Comparison of ENCODE assay signal across 29 cellular contexts in the genomic region with DNA sequence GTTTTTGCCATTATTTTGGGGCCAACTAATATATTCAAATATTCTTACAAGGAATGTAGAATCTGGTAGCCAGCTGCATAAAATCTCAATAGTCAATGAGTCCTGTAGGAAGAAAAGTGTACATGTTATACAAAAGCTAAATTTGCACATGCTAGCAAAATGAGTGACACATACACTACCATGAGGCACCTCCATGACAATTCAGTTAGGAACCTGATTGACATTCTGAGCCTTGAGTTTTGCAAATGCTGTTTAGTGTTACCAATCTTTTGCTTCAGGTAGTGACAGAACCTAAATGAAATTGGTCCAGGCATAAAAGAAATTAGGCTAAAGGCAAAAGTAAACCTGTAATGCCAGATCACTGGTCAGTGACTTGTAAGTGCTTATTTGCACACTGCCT.
"Had no signal": no experiment of that assay in that cellular context is flagged by ENCODE, and none has a peak within 500 bp of the region (broad histone marks: within the 10 kb centered on the region; RNA-seq: fewer than 3 reads in every experiment).

No MANE protein-coding gene starts in this region.

- DNase-seq: activated CD4-positive, alpha-beta memory T cell treated with anti-CD3 and anti-CD28 coated beads for 36 hours; activated CD4-positive, alpha-beta T cell treated with anti-CD3 and anti-CD28 coated beads for 36 hours; activated CD4-positive, alpha-beta T cell treated with anti-CD3 and anti-CD28 coated beads, Interleukin-2, amount 10 ng/mL, durations not matched to agents 24 days and 14 days; activated CD4-positive, CD25-positive, alpha-beta regulatory T cell; activated CD4-positive, CD25-positive, alpha-beta regulatory T cell treated with anti-CD3 and anti-CD28 coated beads, Interleukin-2, amount 50 U/mL, for 72 hours; activated CD8-positive, alpha-beta memory T cell treated with anti-CD3 and anti-CD28 coated beads, Interleukin-2, amount 10 ng/mL, durations not matched to agents 7 days and 5 days; activated CD8-positive, alpha-beta memory T cell treated with anti-CD3 and anti-CD28 coated beads, Interleukin-2, amount 50 U/mL, for 4 hours; activated CD8-positive, alpha-beta T cell treated with anti-CD3 and anti-CD28 coated beads, Interleukin-2, amount 10 ng/mL, durations not matched to agents 7 days and 5 days; activated gamma-delta T cell; activated naive CD4-positive, alpha-beta T cell; activated naive CD4-positive, alpha-beta T cell treated with anti-CD3 and anti-CD28 coated beads, Interleukin-2, amount 10 ng/mL, durations not matched to agents 7 days and 5 days; activated naive CD8-positive, alpha-beta T cell treated with anti-CD3 and anti-CD28 coated beads, Interleukin-2, amount 10 ng/mL, durations not matched to agents 7 days and 5 days; activated T-cell treated with anti-CD3 and anti-CD28 coated beads, Interleukin-2, amount 50 U/mL, for 1 hour; activated T-cell treated with anti-CD3 and anti-CD28 coated beads, Interleukin-2, amount 50 U/mL, for 48 hours; central memory CD4-positive, alpha-beta T cell; cerebellar nuclear complex; colonic mucosa; effector CD8-positive, alpha-beta T cell; esophagus squamous epithelium; foreskin melanocyte; heart right ventricle had no signal

- H3K27ac ChIP-seq: ascending aorta, breast epithelium, cardiac muscle cell, colonic mucosa, epithelial cell of prostate, esophagus squamous epithelium, gastroesophageal sphincter, heart right ventricle, hepatocyte had no signal

- H3K4me3 ChIP-seq: ascending aorta, breast epithelium, cardiac muscle cell, colonic mucosa, esophagus squamous epithelium, gastroesophageal sphincter, heart right ventricle, hepatocyte had no signal

- H3K4me2 ChIP-seq: hepatocyte had no signal

- H3K4me1 ChIP-seq: ascending aorta, breast epithelium, colonic mucosa, esophagus squamous epithelium, gastroesophageal sphincter had no signal

- ATAC-seq: activated CD4-positive, alpha-beta T cell treated with anti-CD3 and anti-CD28 coated beads for 36 hours; activated CD8-positive, alpha-beta memory T cell treated with anti-CD3 and anti-CD28 coated beads, Interleukin-2, amount 10 ng/mL, durations not matched to agents 7 days and 5 days; activated CD8-positive, alpha-beta T cell treated with anti-CD3 and anti-CD28 coated beads, Interleukin-2, amount 10 ng/mL, durations not matched to agents 7 days and 5 days; activated naive CD4-positive, alpha-beta T cell treated with anti-CD3 and anti-CD28 coated beads, Interleukin-2, amount 50 U/mL, for 72 hours; gastroesophageal sphincter; heart right ventricle had no signal

- H2AFZ ChIP-seq: hepatocyte had no signal

- H3K27me3 ChIP-seq: ascending aorta, cardiac muscle cell, colonic mucosa, gastroesophageal sphincter had no signal

- FAIRE-seq: endometrium had no signal

- H3K9me3 ChIP-seq: ascending aorta, breast epithelium, colonic mucosa, esophagus squamous epithelium, gastroesophageal sphincter, heart right ventricle had no signal

- H3K36me3 ChIP-seq: ascending aorta, breast epithelium, cardiac muscle cell, colonic mucosa, esophagus squamous epithelium, gastroesophageal sphincter, heart right ventricle had no signal

- H3K79me2 ChIP-seq: hepatocyte had no signal
